ENCODE assay signal across 1 cellular context in the genomic region with DNA sequence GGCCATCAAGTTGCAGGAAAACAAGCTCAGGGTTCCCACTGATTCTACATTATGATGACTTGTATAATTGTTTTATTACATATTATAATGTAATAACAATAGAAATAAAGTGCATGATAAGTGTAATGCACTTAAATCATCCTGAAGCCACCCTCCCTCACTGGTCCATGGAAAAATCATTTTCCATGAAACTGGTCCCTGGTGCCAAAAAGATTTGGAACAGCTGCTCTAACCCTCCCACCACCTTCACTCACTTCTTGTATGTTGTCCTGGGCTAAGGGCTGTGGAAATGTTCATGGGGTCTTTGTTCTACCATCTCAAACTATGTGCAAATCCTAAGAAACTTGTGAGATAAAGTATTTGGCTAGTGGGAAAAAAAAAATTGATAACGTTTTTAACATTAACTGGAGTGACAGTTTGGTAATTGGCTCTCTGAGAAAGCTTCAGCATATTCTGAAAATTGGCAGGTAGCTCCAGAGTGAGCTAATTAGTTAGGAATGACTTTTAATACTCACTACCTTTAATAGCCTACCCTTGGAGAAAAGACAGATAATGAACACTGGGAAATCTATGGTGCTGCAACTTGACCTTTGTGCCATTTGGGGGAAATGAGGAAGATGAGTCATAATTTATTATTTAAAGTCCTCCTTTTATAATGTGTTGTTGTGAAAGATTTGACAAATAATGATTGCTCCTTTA.
TF ChIP-seq lines count a peak whose summit lies in the region.

No MANE protein-coding gene starts in this region.

TF ChIP-seq in IMR-90, 13 proteins besides CTCF, POLR2A, EP300 and RAD21 (continued from another document):
- TF ChIP-seq CEBPB (IDR thresholded peaks at IDR 0.05; ENCODE audit: low read depth, low read length) (no peak), FOS (IDR thresholded peaks at IDR 0.05; ENCODE audit: low read depth, low read length) (no peak), NFE2L2 (IDR thresholded peaks at IDR 0.05; ENCODE audit: low read depth, low read length) (no peak), SMC3 (IDR thresholded peaks at IDR 0.05; ENCODE audit: low read depth, low read length) (no peak), MAFK (IDR thresholded peaks at IDR 0.05; ENCODE audit: low read depth, low read length) (no peak), BHLHE40 (IDR thresholded peaks at IDR 0.05; ENCODE audit: low read depth, low read length) (no peak), RCOR1 (IDR thresholded peaks at IDR 0.05; ENCODE audit: insufficient replicate concordance, low read length) (no peak), MAZ (IDR thresholded peaks at IDR 0.05; ENCODE audit: borderline replicate concordance, low read depth, low read length) (no peak)
- TF ChIP-seq, protein P1, sequence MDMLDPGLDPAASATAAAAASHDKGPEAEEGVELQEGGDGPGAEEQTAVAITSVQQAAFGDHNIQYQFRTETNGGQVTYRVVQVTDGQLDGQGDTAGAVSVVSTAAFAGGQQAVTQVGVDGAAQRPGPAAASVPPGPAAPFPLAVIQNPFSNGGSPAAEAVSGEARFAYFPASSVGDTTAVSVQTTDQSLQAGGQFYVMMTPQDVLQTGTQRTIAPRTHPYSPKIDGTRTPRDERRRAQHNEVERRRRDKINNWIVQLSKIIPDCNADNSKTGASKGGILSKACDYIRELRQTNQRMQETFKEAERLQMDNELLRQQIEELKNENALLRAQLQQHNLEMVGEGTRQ (IDR thresholded peaks at IDR 0.05; ENCODE audit: low read depth, low read length), result no peak
- TF ChIP-seq, protein P2, sequence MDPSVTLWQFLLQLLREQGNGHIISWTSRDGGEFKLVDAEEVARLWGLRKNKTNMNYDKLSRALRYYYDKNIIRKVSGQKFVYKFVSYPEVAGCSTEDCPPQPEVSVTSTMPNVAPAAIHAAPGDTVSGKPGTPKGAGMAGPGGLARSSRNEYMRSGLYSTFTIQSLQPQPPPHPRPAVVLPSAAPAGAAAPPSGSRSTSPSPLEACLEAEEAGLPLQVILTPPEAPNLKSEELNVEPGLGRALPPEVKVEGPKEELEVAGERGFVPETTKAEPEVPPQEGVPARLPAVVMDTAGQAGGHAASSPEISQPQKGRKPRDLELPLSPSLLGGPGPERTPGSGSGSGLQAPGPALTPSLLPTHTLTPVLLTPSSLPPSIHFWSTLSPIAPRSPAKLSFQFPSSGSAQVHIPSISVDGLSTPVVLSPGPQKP (IDR thresholded peaks at IDR 0.05; ENCODE audit: borderline replicate concordance, low read depth, low read length), result no peak
TF ChIP-seq in IMR-90: peak in this region for 0.
